33 cellular contexts compared by ENCODE assay signal in genomic region chr5:1218351-1219080, GRCh38. TPM values are rescaled to one million over a fixed set of nuclear protein-coding genes. Genes with fewer than 3 reads are reported as not detected.
"Had no signal": no experiment of that assay in that cellular context is flagged by ENCODE, and none has a peak within 500 bp of the region (broad histone marks: within the 10 kb centered on the region; RNA-seq: fewer than 3 reads in every experiment).

No MANE protein-coding gene starts in this region.

- H3K9ac ChIP-seq: parathyroid adenoma had no signal

- H3K36me3 ChIP-seq: colonic mucosa, gastroesophageal sphincter, heart left ventricle, left ventricle myocardium inferior, lower lobe of right lung, thyroid gland, vagina had no signal

- H3K4me3 ChIP-seq: colonic mucosa, gastroesophageal sphincter, heart left ventricle, hepatocyte, left ventricle myocardium inferior, lower lobe of right lung, smooth muscle cell, thyroid gland, vagina had no signal

- H3K4me1 ChIP-seq: colonic mucosa, gastroesophageal sphincter, heart left ventricle, left ventricle myocardium inferior, lower lobe of right lung, parathyroid adenoma, thyroid gland, vagina had no signal

- H3K27ac ChIP-seq: colonic mucosa, epithelial cell of prostate, gastroesophageal sphincter, heart left ventricle, hepatocyte, left ventricle myocardium inferior, lower lobe of right lung, parathyroid adenoma, thyroid gland, vagina had no signal

- FAIRE-seq: islet of Langerhans had no signal

- ATAC-seq: esophagus mucosa, gastroesophageal sphincter, heart left ventricle, lower lobe of right lung, natural killer cell, sciatic nerve had no signal

- H3K9me3 ChIP-seq: colonic mucosa, gastroesophageal sphincter, heart left ventricle, lower lobe of right lung, thyroid gland, vagina had no signal

- DNase-seq: colonic mucosa; effector CD8-positive, alpha-beta T cell; foreskin fibroblast; heart left ventricle; kidney glomerular epithelial cell; left colon; left ventricle myocardium inferior; lower lobe of right lung; natural killer cell; stimulated activated CD4-positive, alpha-beta T cell treated with anti-CD3 and anti-CD28 coated beads, Interleukin-12 subunit alpha, Interleukin-12 subunit beta, amount 100 ng/mL, for 4 hours; stimulated activated CD4-positive, alpha-beta T cell treated with anti-CD3 and anti-CD28 coated beads, Interleukin-1b, Interleukin-23, amount 100 ng/mL, for 48 hours; stimulated activated CD4-positive, alpha-beta T cell treated with anti-CD3 and anti-CD28 coated beads, Interleukin-4, amount 100 ng/mL, for 1 hour; stimulated activated CD8-positive, alpha-beta memory T cell treated with anti-CD3 and anti-CD28 coated beads, Interleukin-4, amount 100 ng/mL, for 48 hours; stimulated activated naive CD4-positive, alpha-beta T cell; stimulated activated naive CD8-positive, alpha-beta T cell treated with anti-CD3 and anti-CD28 coated beads, Interleukin-15, amount 100 ng/mL, for 72 hours; trophoblast cell had no signal

RNA-seq across cellular contexts. Expression of gene SLC6A18, which starts 6.7 kb away (rescaled TPM):
- total RNA-seq: endodermal cell, esophagus mucosa, gastroesophageal sphincter, heart left ventricle, hepatocyte, left ventricle myocardium inferior, lower lobe of right lung, mesenteric fat pad, natural killer cell, osteoblast, progenitor cell of endocrine pancreas, sciatic nerve, smooth muscle cell, temporal lobe, thyroid gland, ureter, vagina had no signal
- polyA plus RNA-seq: heart left ventricle, neural cell, smooth muscle cell had no signal

RNA-seq across cellular contexts. Expression of gene SLC6A19, which starts 17.1 kb away (rescaled TPM):
- total RNA-seq: esophagus mucosa, gastroesophageal sphincter, heart left ventricle, left ventricle myocardium inferior, lower lobe of right lung, natural killer cell, osteoblast, smooth muscle cell, thyroid gland, ureter, vagina had no signal
- polyA plus RNA-seq: heart left ventricle, neural cell, smooth muscle cell had no signal
